Comparison of ENCODE assay signal across 9 cellular contexts in the genomic region with DNA sequence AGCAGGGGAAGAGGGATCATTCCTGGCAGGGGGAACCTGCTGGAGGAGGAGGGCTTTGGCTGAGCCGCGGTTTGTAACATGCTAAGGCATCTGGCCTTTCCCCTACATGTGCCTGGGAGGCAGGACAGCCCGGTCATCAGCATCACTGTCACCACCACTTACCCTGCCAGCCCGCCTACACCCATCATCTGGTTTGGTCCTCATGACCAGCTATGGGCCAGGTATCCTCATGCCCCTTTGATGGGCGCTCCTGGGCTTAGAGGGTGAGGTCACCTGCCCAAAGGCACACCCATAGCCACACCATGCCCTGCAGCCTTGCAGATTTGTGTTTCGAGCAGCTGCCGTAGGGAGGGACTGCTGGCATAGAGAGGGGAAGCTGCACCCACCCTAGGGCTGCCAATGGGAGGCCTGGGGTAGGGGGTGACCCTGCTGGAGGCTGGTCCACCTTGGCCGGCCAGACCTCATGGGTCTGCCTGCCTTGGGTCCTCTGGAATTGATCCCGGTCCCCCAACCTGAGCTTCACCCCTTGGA. TPM values are rescaled to one million over a fixed set of nuclear protein-coding genes. Genes with fewer than 3 reads are reported as not detected.
DNase-seq lines count a peak whose midpoint lies in the region.
"Had no signal": no experiment of that assay in that cellular context is flagged by ENCODE, and none has a peak within 500 bp of the region (broad histone marks: within the 10 kb centered on the region; RNA-seq: fewer than 3 reads in every experiment).

No MANE protein-coding gene starts in this region.

- H3K27me3 ChIP-seq in HUES6 (ENCODE audit: control insufficient read depth, insufficient read depth, low read length) = no peaks in the 10 kb centered on the region
- H3K27me3 ChIP-seq in effector memory CD4-positive, alpha-beta T cell (replicated peaks; ENCODE audit: control insufficient read depth, insufficient read depth, low read length, poor library complexity, severe bottlenecking) = peaks cover 28% of the 10 kb centered on the region
- peaks cover 15 to 19% of the 10 kb centered on the region in 2 donors for H3K27me3 ChIP-seq in mucosa of rectum (ENCODE audit: control insufficient read depth in 2 of 2, insufficient read depth in 2 of 2, low read length in 2 of 2)
- H3K27me3 ChIP-seq in HAP-1 (ENCODE audit: low read depth) = no peaks in the 10 kb centered on the region
- H3K27me3 ChIP-seq: BE2C had no signal

- DNase-seq in A172 (ENCODE audit: low spot score) = peak; percentile 14
- no peak for DNase-seq in effector memory CD4-positive, alpha-beta T cell
- no peak for DNase-seq in HAP-1 (ENCODE audit: low spot score in 2 of 2)
- DNase-seq in activated CD4-positive, CD25-positive, alpha-beta regulatory T cell treated with anti-CD3 and anti-CD28 coated beads, Interleukin-2, amount 50 U/mL, for 72 hours = no peak
- no peak for DNase-seq in activated CD4-positive, alpha-beta T cell treated with anti-CD3 and anti-CD28 coated beads for 1 hour
- DNase-seq in HuH-7 (ENCODE audit: low spot score) = no peak
- DNase-seq: BE2C had no signal

- peaks cover 68% of the 10 kb centered on the region for H3K4me1 ChIP-seq in HUES6 (ENCODE audit: control insufficient read depth, insufficient read depth, low read length)
- H3K4me1 ChIP-seq in effector memory CD4-positive, alpha-beta T cell (ENCODE audit: control insufficient read depth, insufficient read depth, low read length, poor library complexity, severe bottlenecking) = peaks cover 18% of the 10 kb centered on the region
- peaks cover 18 to 19% of the 10 kb centered on the region in 2 donors for H3K4me1 ChIP-seq in mucosa of rectum (ENCODE audit: control insufficient read depth in 2 of 2, insufficient read depth in 2 of 2, low read length in 2 of 2)
- peaks cover 7% of the 10 kb centered on the region for H3K4me1 ChIP-seq in HAP-1

- H3K27ac ChIP-seq in HUES6 (ENCODE audit: low read depth, low read length) (no peak overlapping the region), mucosa of rectum (ENCODE audit: low read depth in 2 of 2, low read length in 2 of 2) (peak overlapping the region; percentile 46 to 83)
- no peak overlapping the region for H3K27ac ChIP-seq in effector memory CD4-positive, alpha-beta T cell (ENCODE audit: insufficient read depth, low read length, poor library complexity, severe bottlenecking)

- peak overlapping the region; percentile 18 for H3K9ac ChIP-seq in HUES6 (ENCODE audit: low read length)
- peak overlapping the region; percentile 26 to 52 for H3K9ac ChIP-seq in mucosa of rectum (ENCODE audit: low read depth in 1 of 2, low read length in 2 of 2)

- peaks cover 1% of the 10 kb centered on the region; the same call in 1 of the 2 replicates for H3K36me3 ChIP-seq in HUES6 (ENCODE audit: control insufficient read depth, insufficient read depth, low read length)
- no peaks in the 10 kb centered on the region for H3K36me3 ChIP-seq in effector memory CD4-positive, alpha-beta T cell (ENCODE audit: control insufficient read depth, insufficient read depth, low read length)
- no peaks in the 10 kb centered on the region for H3K36me3 ChIP-seq in mucosa of rectum (ENCODE audit: control insufficient read depth in 2 of 2, insufficient read depth in 2 of 2, low read length in 2 of 2)
- no peaks in the 10 kb centered on the region for H3K36me3 ChIP-seq in HAP-1 (replicated peaks)
- H3K36me3 ChIP-seq: BE2C had no signal

- peak overlapping the region; percentile 33 for H3K4me3 ChIP-seq in HUES6 (ENCODE audit: low read depth, low read length)
- H3K4me3 ChIP-seq in effector memory CD4-positive, alpha-beta T cell (ENCODE audit: insufficient read depth, low read depth, low read length, poor library complexity, severe bottlenecking) = peak overlapping the region; percentile 9
- H3K4me3 ChIP-seq in mucosa of rectum (ENCODE audit: low read length in 2 of 2) = peak overlapping the region; percentile 10 to 67
- H3K4me3 ChIP-seq in HAP-1 = no peak overlapping the region

- in situ Hi-C loops in HAP-1 (cut with MboI; ENCODE audit: low sequenced_read_pairs) = no loop called here

- H3K9me3 ChIP-seq in HUES6 (ENCODE audit: control insufficient read depth, insufficient read depth, low read depth, low read length) (no peaks in the 10 kb centered on the region), mucosa of rectum (ENCODE audit: control insufficient read depth in 2 of 2, low read length in 2 of 2) (no peaks in the 10 kb centered on the region), HAP-1 (no peaks in the 10 kb centered on the region)
- no peaks in the 10 kb centered on the region for H3K9me3 ChIP-seq in effector memory CD4-positive, alpha-beta T cell (ENCODE audit: control insufficient read depth, low read length)
- H3K9me3 ChIP-seq: BE2C had no signal

RNA-seq across cellular contexts. Expression of gene MRGPRF, which starts 2.6 kb away (rescaled TPM):
- 0.69 and 0.86 TPM in 2 replicates for total RNA-seq in A172 (2014; rRNA removed; shearing (Covaris generic))

RNA-seq across cellular contexts. Expression of gene MRGPRD, which starts 29.6 kb away (rescaled TPM):
- total RNA-seq in A172 (2014; rRNA removed; shearing (Covaris generic)) = not detected in 2 replicates

RNA-seq across cellular contexts. Expression of gene TPCN2, which starts 38.3 kb away (rescaled TPM):
- total RNA-seq in A172 (2014; rRNA removed; shearing (Covaris generic)) = 11.1 and 11.9 TPM in 2 replicates

Comparison
In these comparisons a context has a peak if more than half of its experiments do, and no peak if none do; other contexts are left out.
1. H3K27ac ChIP-seq: peak in mucosa of rectum (2 of 2); none in HUES6 (single experiment) and effector memory CD4-positive, alpha-beta T cell (single experiment).